Comparison of ENCODE assay signal across 8 cellular contexts in the genomic region with DNA sequence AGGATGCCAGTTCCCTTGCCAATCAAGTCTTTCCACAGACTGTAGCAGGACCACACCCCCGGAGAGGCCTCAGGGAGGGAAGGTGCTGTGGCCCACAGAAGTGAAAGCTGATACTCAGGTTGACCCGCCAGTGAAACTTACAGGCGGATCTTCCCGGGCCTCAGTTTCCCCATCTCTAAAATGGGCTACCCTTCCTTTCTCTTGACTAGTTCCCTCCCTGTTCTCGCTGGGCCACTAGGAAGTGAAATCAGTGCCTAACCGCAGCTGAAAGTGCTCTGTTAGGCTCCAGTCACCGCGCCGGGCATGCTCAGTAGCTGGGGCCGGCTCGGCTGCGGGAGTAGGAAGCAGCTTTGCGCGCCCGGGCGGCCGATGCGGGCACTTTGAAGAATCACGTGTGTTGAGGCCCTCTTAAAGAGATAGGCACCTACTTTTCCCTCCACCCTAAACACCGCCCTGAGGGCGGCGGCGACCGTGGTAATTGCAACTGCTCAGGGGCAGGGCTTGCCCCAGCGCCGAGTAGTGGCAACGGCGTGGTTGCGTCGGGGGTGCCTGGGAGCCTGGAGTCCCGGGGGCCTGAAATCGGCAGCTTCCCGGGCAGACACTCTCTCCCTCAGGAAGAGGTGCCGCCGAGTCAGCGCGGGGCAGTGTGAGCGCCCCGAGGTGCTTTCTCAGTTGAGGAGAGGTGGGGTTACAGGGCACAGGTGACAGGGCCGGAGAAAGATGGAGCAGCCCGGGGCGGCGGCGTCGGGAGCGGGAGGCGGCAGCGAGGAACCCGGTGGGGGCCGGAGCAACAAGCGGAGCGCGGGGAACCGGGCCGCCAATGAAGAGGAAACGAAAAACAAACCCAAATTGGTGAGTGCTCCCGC. TPM values are rescaled to one million over a fixed set of nuclear protein-coding genes. Genes with fewer than 3 reads are reported as not detected.
A peak's percentile ranks its signal among the peaks of the same experiment; 100 is the strongest.
DNase-seq lines count a peak whose midpoint lies in the region; ATAC-seq lines count a peak whose summit lies in the region.

A gene (plus strand): TSS at position 504 of the 866 bp plus-strand sequence.

- POLR2A ChIA-PET in activated CD4-positive, alpha-beta memory T cell treated with anti-CD3 and anti-CD28 coated beads for 36 hours (lab: Charles Lee) = interaction anchor here (1.0 kb wide), 1 partner anchor 37 kb away, joined by 3 read pairs; no protein-coding TSS in a partner anchor

- H3K36me3 Mint-ChIP-seq in activated CD4-positive, alpha-beta memory T cell treated with anti-CD3 and anti-CD28 coated beads for 36 hours = no peaks in the 10 kb centered on the region

- DNase-seq in DMS153 (lab: John Stamatoyannopoulos, UW) = peak; percentile 39
- no peak for DNase-seq in DMS153 treated with DMSO at 0.1 percent for 48 hours (lab: John Stamatoyannopoulos, UW; ENCODE audit: unreplicated experiment)
- peak; percentile 18 to 74 for DNase-seq in NCI-H446 (lab: John Stamatoyannopoulos, UW)
- DNase-seq in activated CD4-positive, alpha-beta memory T cell treated with anti-CD3 and anti-CD28 coated beads for 36 hours = peak; percentile 85
- peak; percentile 49 for DNase-seq in effector CD8-positive, alpha-beta T cell (lab: John Stamatoyannopoulos, UW)
- DNase-seq in medulla oblongata (ENCODE audit: extremely low spot score) = peak; percentile 54
- peak; percentile 20 to 52 (median 37) for DNase-seq in stimulated activated CD4-positive, alpha-beta T cell treated with anti-CD3 and anti-CD28 coated beads, TNF-alpha, amount 100 ng/mL, for 4 hours (ENCODE audit: low read depth in 3 of 3)

- H3K27ac Mint-ChIP-seq in activated CD4-positive, alpha-beta memory T cell treated with anti-CD3 and anti-CD28 coated beads for 36 hours = peak within 1 kb of the TSS; percentile 93

- intact Hi-C loops in activated CD4-positive, alpha-beta memory T cell treated with anti-CD3 and anti-CD28 coated beads for 36 hours (cut with micrococcal nuclease) = loop anchor here (5.0 to 10.0 kb wide), 2 partner anchors 360 to 713 kb away; no protein-coding TSS in a partner anchor

- no peaks in the 10 kb centered on the region for H3K27me3 Mint-ChIP-seq in activated CD4-positive, alpha-beta memory T cell treated with anti-CD3 and anti-CD28 coated beads for 36 hours

- peaks cover 24% of the 10 kb centered on the region for H3K4me1 Mint-ChIP-seq in activated CD4-positive, alpha-beta memory T cell treated with anti-CD3 and anti-CD28 coated beads for 36 hours (ENCODE audit: low read depth)

- H3K9me3 Mint-ChIP-seq in activated CD4-positive, alpha-beta memory T cell treated with anti-CD3 and anti-CD28 coated beads for 36 hours = no peaks in the 10 kb centered on the region

- ATAC-seq in HG02885 (IDR thresholded peaks at IDR 0.05; ENCODE audit: poor library complexity, unreplicated experiment) = peak; percentile 77

- H3K4me3 Mint-ChIP-seq in activated CD4-positive, alpha-beta memory T cell treated with anti-CD3 and anti-CD28 coated beads for 36 hours = peak within 1 kb of the TSS; percentile 90

- CTCF ChIA-PET in activated CD4-positive, alpha-beta memory T cell treated with anti-CD3 and anti-CD28 coated beads for 36 hours (lab: Charles Lee) = no interaction called here

RNA-seq across cellular contexts. Expression of the gene that starts here (rescaled TPM):
- 10 to 100 TPM; 10.0 to 10.6 TPM for total RNA-seq in activated CD4-positive, alpha-beta memory T cell treated with anti-CD3 and anti-CD28 coated beads for 36 hours
